In the genomic region with DNA sequence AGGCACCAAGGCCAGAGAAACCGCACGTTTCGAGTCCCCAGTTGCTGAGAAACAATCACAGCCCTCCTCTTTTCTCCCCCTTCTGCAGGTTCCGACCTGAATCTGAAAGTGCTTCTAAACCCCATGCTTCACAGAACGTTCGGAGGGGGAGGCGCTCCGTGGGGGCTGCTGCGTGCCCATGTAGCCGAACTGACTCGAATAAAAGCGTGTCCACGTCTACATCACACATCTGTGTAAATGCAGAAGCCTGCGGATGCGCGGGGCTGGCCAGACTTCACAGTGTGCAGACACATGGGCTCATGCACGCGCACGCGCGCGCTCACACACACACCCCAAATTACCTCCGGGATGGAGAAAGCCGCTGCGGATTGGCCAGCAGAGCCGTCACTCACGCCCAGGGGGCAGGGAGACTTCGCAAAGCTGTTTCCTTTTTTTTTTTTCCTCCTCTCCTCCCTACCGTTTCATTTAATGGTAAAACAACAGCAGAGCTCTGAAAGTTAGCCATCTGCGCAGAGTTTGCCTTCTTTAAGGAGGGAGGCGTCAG, we compare ENCODE assay signal across 8 cellular contexts. TPM values are rescaled to one million over a fixed set of nuclear protein-coding genes. Genes with fewer than 3 reads are reported as not detected.
A peak's percentile ranks its signal among the peaks of the same experiment; 100 is the strongest.
DNase-seq lines count a peak whose midpoint lies in the region; ATAC-seq and TF ChIP-seq lines count a peak whose summit lies in the region.

No MANE protein-coding gene starts in this region.

- peak; percentile 69 for ATAC-seq in GM18502 (IDR thresholded peaks at IDR 0.05; ENCODE audit: poor library complexity, unreplicated experiment)
- peak; percentile 81 for ATAC-seq in HG02885 (IDR thresholded peaks at IDR 0.05; ENCODE audit: poor library complexity, unreplicated experiment)
- ATAC-seq in upper lobe of right lung: peak; percentile 90

- peaks cover 6 to 7% of the 10 kb centered on the region in 2 donors for H3K4me1 ChIP-seq in ascending aorta
- peaks cover 0 to 40% of the 10 kb centered on the region in 2 donors for H3K4me1 ChIP-seq in right atrium auricular region
- H3K4me1 ChIP-seq in upper lobe of right lung: no peaks in the 10 kb centered on the region

- H3K4me3 ChIP-seq in ascending aorta (peak overlapping the region; percentile 67 to 78), right atrium auricular region (peak overlapping the region; percentile 58 to 87), upper lobe of right lung (peak overlapping the region; percentile 84)

- H3K36me3 ChIP-seq in ascending aorta (no peaks in the 10 kb centered on the region), right atrium auricular region (no peaks in the 10 kb centered on the region), upper lobe of right lung (no peaks in the 10 kb centered on the region)

- H3K4me3 Mint-ChIP-seq in progenitor cell of endocrine pancreas (ENCODE audit: low read depth): peak overlapping the region; percentile 80

- H3K27me3 Mint-ChIP-seq in progenitor cell of endocrine pancreas: no peaks in the 10 kb centered on the region

- H3K9me3 ChIP-seq in ascending aorta: no peaks in the 10 kb centered on the region
- no peaks in the 10 kb centered on the region for H3K9me3 ChIP-seq in right atrium auricular region
- H3K9me3 ChIP-seq in upper lobe of right lung: no peaks in the 10 kb centered on the region

- DNase-seq in NCI-H1694 (lab: John Stamatoyannopoulos, UW): peak; percentile 81
- peak; percentile 70 to 99 (median 91) for DNase-seq in T-helper 2 cell
- DNase-seq in ascending aorta (ENCODE audit: low spot score in 2 of 2): peak; percentile 95 to 99
- peak; percentile 99 for DNase-seq in right atrium auricular region (ENCODE audit: low spot score)
- DNase-seq in progenitor cell of endocrine pancreas (ENCODE audit: low spot score, unreplicated experiment): peak; percentile 99
- peak; percentile 100 for DNase-seq in upper lobe of right lung

- peak overlapping the region; percentile 67 to 72 for H3K27ac ChIP-seq in ascending aorta
- H3K27ac ChIP-seq in right atrium auricular region: peak overlapping the region; percentile 85 to 87
- H3K27ac ChIP-seq in upper lobe of right lung: peak overlapping the region; percentile 63

- H3K27me3 ChIP-seq in ascending aorta (no peaks in the 10 kb centered on the region), right atrium auricular region (no peaks in the 10 kb centered on the region), upper lobe of right lung (no peaks in the 10 kb centered on the region)

- intact Hi-C loops in ascending aorta (cut with DNase I): loop anchor here (2.0 to 10.0 kb wide), 6 partner anchors 16 to 1998 kb away; partner anchors contain the start of genes CNDP2, TSHZ1, ZNF236 and ZNF407
- intact Hi-C loops in upper lobe of right lung (cut with DNase I): no loop called here

- H3K27ac Mint-ChIP-seq in progenitor cell of endocrine pancreas: peak overlapping the region; percentile 96

- H3K9me3 Mint-ChIP-seq in progenitor cell of endocrine pancreas (ENCODE audit: low read depth): no peaks in the 10 kb centered on the region

- H3K36me3 Mint-ChIP-seq in progenitor cell of endocrine pancreas (ENCODE audit: insufficient read depth): no peaks in the 10 kb centered on the region

- peaks cover 34% of the 10 kb centered on the region for H3K4me1 Mint-ChIP-seq in progenitor cell of endocrine pancreas (ENCODE audit: low read depth)

- no peak for TF ChIP-seq CTCF in ascending aorta (IDR thresholded peaks at IDR 0.05)
- TF ChIP-seq CTCF in right atrium auricular region (IDR thresholded peaks at IDR 0.05): no peak
- no peak for TF ChIP-seq CTCF in progenitor cell of endocrine pancreas (IDR thresholded peaks at IDR 0.05; ENCODE audit: unreplicated experiment)
- no peak for TF ChIP-seq CTCF in upper lobe of right lung (IDR thresholded peaks at IDR 0.05)

RNA-seq across cellular contexts. Expression of gene ZNF516, which starts 2.3 kb away (rescaled TPM):
- total RNA-seq in ascending aorta (21.6 TPM), right atrium auricular region (10 to 100 TPM; 11.0 to 14.0 TPM), progenitor cell of endocrine pancreas (106 and 108 TPM in 2 replicates), upper lobe of right lung (28.0 TPM)

Comparison
In these comparisons a context has a peak if more than half of its experiments do, and no peak if none do; other contexts are left out.
1. Peak in every context shown above with its lines: DNase-seq, ATAC-seq, H3K4me3 ChIP-seq and H3K27ac ChIP-seq.